Comparison of ENCODE assay signal across 16 cellular contexts in the genomic region with DNA sequence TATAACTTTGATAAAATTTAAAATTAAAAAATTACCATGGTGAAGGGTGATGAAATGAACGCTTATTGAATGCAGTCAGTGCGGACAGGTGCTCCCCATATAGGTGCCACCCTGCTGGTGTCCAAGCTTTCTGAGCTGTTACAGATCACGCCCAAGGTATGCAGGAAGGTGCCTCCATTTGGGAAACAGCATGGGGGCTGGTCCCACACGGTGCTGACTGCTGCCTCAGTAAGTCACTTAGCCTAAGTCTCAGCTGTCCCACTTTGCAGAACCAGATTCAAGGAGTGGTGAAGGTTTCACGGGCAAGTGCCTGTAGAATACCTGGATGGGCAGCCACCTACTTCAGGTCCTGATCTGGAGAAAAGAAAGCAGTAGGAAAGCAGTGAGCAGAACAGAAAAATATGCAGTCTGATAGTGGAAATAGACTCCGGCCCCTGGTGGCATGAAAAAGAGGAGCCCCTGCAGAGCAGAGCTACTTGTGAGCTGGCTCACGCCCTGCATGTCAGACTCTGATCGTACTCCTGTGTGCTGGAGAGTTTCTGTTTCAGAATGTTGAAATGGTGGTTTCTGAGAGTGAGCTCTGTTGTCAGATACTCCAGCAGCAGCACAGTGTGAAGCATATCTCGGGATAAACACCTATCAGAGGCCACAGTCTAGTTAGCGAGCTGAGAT. TPM values are rescaled to one million over a fixed set of nuclear protein-coding genes. Genes with fewer than 3 reads are reported as not detected.
DNase-seq lines count a peak whose midpoint lies in the region; ATAC-seq, FAIRE-seq and TF ChIP-seq lines count a peak whose summit lies in the region.
"Had no signal": no experiment of that assay in that cellular context is flagged by ENCODE, and none has a peak within 500 bp of the region (broad histone marks: within the 10 kb centered on the region; RNA-seq: fewer than 3 reads in every experiment).

No MANE protein-coding gene starts in this region.

- WGBS in K562 (ENCODE audit: insufficient coverage, low coverage, missing lambda C conversion rate), result 37% methylated on average over 10 of the region's 10 CpGs
- WGBS in transverse colon (ENCODE audit: low coverage in 1 of 2), 2 donors, result 60 to 72% methylated on average over 6 to 10 of the region's 10 CpGs

- CTCF ChIA-PET in K562 (lab: Yijun Ruan, JAX; ENCODE audit: low intra/inter-chr PET ratio), result no interaction called here

- H3K27ac ChIP-seq in K562 (ENCODE audit: extremely low read depth, low read depth, low read length) (no peak overlapping the region), transverse colon (no peak overlapping the region)
- H3K27ac ChIP-seq: BLaER1, SJCRH30 had no signal

- H3K36me3 Mint-ChIP-seq in stimulated activated effector memory CD8-positive, alpha-beta T cell treated with anti-CD3 and anti-CD28 coated beads, Interleukin-12 subunit alpha, Interleukin-12 subunit beta, amount 100 ng/mL, for 72 hours, result no peaks in the 10 kb centered on the region
- H3K36me3 Mint-ChIP-seq: brain; stimulated activated memory B cell treated with anti-CD40 and anti-IgM and Interleukin-4, amounts not matched to agents 10 μg/mL and 1 μg/mL and 100 μg/mL, for 72 hours had no signal

- in situ Hi-C loops in K562 (cut with MboI), result no loop called here
- in situ Hi-C loops in transverse colon (cut with MboI; ENCODE audit: low pct_ligation_motif_present in 1 of 4, low pct_unique_long_range_greater_than_20kb in 1 of 4, low sequenced_read_pairs in 3 of 4), result no loop called here

- peak overlapping the region; percentile 14 to 69; a peak in 2 of 4 replicates for H3K9ac ChIP-seq in K562 (ENCODE audit: insufficient read depth in 1 of 2, low read depth in 2 of 2, low read length in 2 of 2)
- H3K9ac ChIP-seq: BLaER1 had no signal

- POLR2A ChIA-PET in K562 (lab: Yijun Ruan, JAX), result interaction anchor here (0.5 to 1.0 kb wide), 2 partner anchors 78 to 269 kb away, joined by 3 to 5 read pairs; no protein-coding TSS in a partner anchor

- H3K79me2 ChIP-seq in K562 (ENCODE audit: control insufficient read depth, insufficient read depth, low read length), result no peaks in the 10 kb centered on the region

- peaks cover 0 to 22% of the 10 kb centered on the region in 2 experiments; a peak in 4 of 5 replicates for H3K4me1 ChIP-seq in K562 (replicated peaks in 1 of 2; ENCODE audit: control insufficient read depth in 2 of 2, insufficient read depth in 2 of 2, low read length in 2 of 2)
- H3K4me1 ChIP-seq in transverse colon, result no peaks in the 10 kb centered on the region
- H3K4me1 ChIP-seq: BLaER1 had no signal

- no peaks in the 10 kb centered on the region for H3K27me3 ChIP-seq in K562 (ENCODE audit: control insufficient read depth in 2 of 2, insufficient read depth in 2 of 2, low read length in 2 of 2)
- H3K27me3 ChIP-seq in transverse colon, result no peaks in the 10 kb centered on the region
- H3K27me3 ChIP-seq: BLaER1, SJCRH30 had no signal

- TF ChIP-seq CTCF in K562 (IDR thresholded peaks at IDR 0.05 in 2 of 3, conservative IDR thresholded peaks at IDR 0.05 in 1 of 3; ENCODE audit: insufficient read depth in 2 of 3, low read depth in 1 of 3, low read length in 3 of 3) (no peak), transverse colon (IDR thresholded peaks at IDR 0.05) (no peak)

- FAIRE-seq in K562 (lab: Jason Lieb, UNC), result no peak

- peak overlapping the region; percentile 55 for H3K4me2 ChIP-seq in K562 (ENCODE audit: insufficient read depth, low read length)
- H3K4me2 ChIP-seq: BLaER1 had no signal

- no peak for TF ChIP-seq EP300 in K562 (IDR thresholded peaks at IDR 0.05; ENCODE audit: low read length)
- TF ChIP-seq EP300 in transverse colon (IDR thresholded peaks at IDR 0.05; ENCODE audit: low read depth), result no peak

- no peaks in the 10 kb centered on the region for H3K9me1 ChIP-seq in K562 (ENCODE audit: control insufficient read depth, insufficient read depth, low read length)

- H3K4me3 ChIP-seq in K562 (no peak overlapping the region), transverse colon (no peak overlapping the region)
- H3K4me3 ChIP-seq: BLaER1, SJCRH30 had no signal

- no peak for TF ChIP-seq RAD21 in K562 (CRISPR knock-in tag; conservative IDR thresholded peaks at IDR 0.05 in 1 of 2, IDR thresholded peaks at IDR 0.05 in 1 of 2)

- H3K36me3 ChIP-seq in K562 (ENCODE audit: control insufficient read depth, insufficient read depth, low read length) (no peaks in the 10 kb centered on the region), transverse colon (no peaks in the 10 kb centered on the region)
- H3K36me3 ChIP-seq: BLaER1, SJCRH30 had no signal

- intact Hi-C loops in K562 (cut with micrococcal nuclease), result no loop called here
- intact Hi-C loops in transverse colon (cut with DNase I; ENCODE audit: low total_unique reads), result no loop called here

- H3K4me3 Mint-ChIP-seq in stimulated activated effector memory CD8-positive, alpha-beta T cell treated with anti-CD3 and anti-CD28 coated beads, Interleukin-12 subunit alpha, Interleukin-12 subunit beta, amount 100 ng/mL, for 72 hours, result peak overlapping the region; percentile 29
- H3K4me3 Mint-ChIP-seq: brain; IgD-negative memory B cell; stimulated activated memory B cell treated with anti-CD40 and anti-IgM and Interleukin-4, amounts not matched to agents 10 μg/mL and 1 μg/mL and 100 μg/mL, for 72 hours had no signal

- H3K27ac Mint-ChIP-seq in stimulated activated effector memory CD8-positive, alpha-beta T cell treated with anti-CD3 and anti-CD28 coated beads, Interleukin-12 subunit alpha, Interleukin-12 subunit beta, amount 100 ng/mL, for 72 hours, result peak overlapping the region; percentile 81

- peaks cover 17% of the 10 kb centered on the region for H3K4me1 Mint-ChIP-seq in stimulated activated effector memory CD8-positive, alpha-beta T cell treated with anti-CD3 and anti-CD28 coated beads, Interleukin-12 subunit alpha, Interleukin-12 subunit beta, amount 100 ng/mL, for 72 hours

- peak overlapping the region; percentile 80 for H2AFZ ChIP-seq in K562 (ENCODE audit: low read depth, low read length)

- peak; percentile 57 for ATAC-seq in HG03354 (IDR thresholded peaks at IDR 0.05; ENCODE audit: poor library complexity, severe bottlenecking, unreplicated experiment)
- peak; percentile 55 for ATAC-seq in K562
- peak; percentile 83 for ATAC-seq in stimulated activated effector memory CD8-positive, alpha-beta T cell treated with anti-CD3 and anti-CD28 coated beads, Interleukin-12 subunit alpha, Interleukin-12 subunit beta, amount 100 ng/mL, for 72 hours
- ATAC-seq in HG03039 (IDR thresholded peaks at IDR 0.05; ENCODE audit: unreplicated experiment), result no peak
- ATAC-seq: naive thymus-derived CD4-positive, alpha-beta T cell; stimulated activated memory B cell treated with anti-CD40 and anti-IgM and Interleukin-4, amounts not matched to agents 10 μg/mL and 1 μg/mL and 100 μg/mL, for 72 hours had no signal

- H4K20me1 ChIP-seq in K562 (replicated peaks; ENCODE audit: control insufficient read depth, insufficient read depth, low read length), result no peaks in the 10 kb centered on the region
- H4K20me1 ChIP-seq: BLaER1 had no signal

- BruUV-seq in K562 (replicated peaks; lab: Mats Ljungman, UMichigan), result no TSS peak

- TF ChIP-seq POLR2A in K562 (conservative IDR thresholded peaks at IDR 0.05), result no peak
- TF ChIP-seq POLR2A in transverse colon (IDR thresholded peaks at IDR 0.05), result no peak

- H3K9me3 ChIP-seq in K562 (replicated peaks; ENCODE audit: control insufficient read depth, insufficient read depth, low read depth, low read length) (no peaks in the 10 kb centered on the region), transverse colon (no peaks in the 10 kb centered on the region)
- H3K9me3 ChIP-seq: BLaER1, SJCRH30 had no signal

- no peaks in the 10 kb centered on the region for H3K9me3 Mint-ChIP-seq in stimulated activated effector memory CD8-positive, alpha-beta T cell treated with anti-CD3 and anti-CD28 coated beads, Interleukin-12 subunit alpha, Interleukin-12 subunit beta, amount 100 ng/mL, for 72 hours
- H3K9me3 Mint-ChIP-seq: brain; stimulated activated memory B cell treated with anti-CD40 and anti-IgM and Interleukin-4, amounts not matched to agents 10 μg/mL and 1 μg/mL and 100 μg/mL, for 72 hours had no signal

- DNase-seq in activated effector memory CD4-positive, alpha-beta T cell treated with anti-CD3 and anti-CD28 coated beads, Interleukin-2, amount 50 U/mL, for 16 hours, result peak; percentile 28
- DNase-seq in activated effector memory CD4-positive, alpha-beta T cell treated with Interleukin-2 at 50 U/mL for 16 hours, result no peak
- no peak for DNase-seq in K562 (ENCODE audit: extremely low read depth in 1 of 4, low spot score in 3 of 4)
- DNase-seq in stimulated activated effector memory CD8-positive, alpha-beta T cell treated with anti-CD3 and anti-CD28 coated beads, Interleukin-12 subunit alpha, Interleukin-12 subunit beta, amount 100 ng/mL, for 72 hours (ENCODE audit: low spot score in 2 of 2), result peak in 1 of 2 donors; percentile 51
- DNase-seq in NCI-H1092 (lab: John Stamatoyannopoulos, UW), result no peak
- no peak for DNase-seq in transverse colon
- DNase-seq: naive thymus-derived CD4-positive, alpha-beta T cell; NCI-H2227 treated with DMSO at 0.1 percent for 48 hours; SJCRH30 had no signal

RNA-seq across cellular contexts. Expression of gene ADORA2A, which starts 33.2 kb away (rescaled TPM):
- 4.8 and 9.2 TPM in 2 replicates for total RNA-seq in K562 (2011; cell fraction: chromatin; rRNA removed; ENCODE audit: low replicate concordance)
- total RNA-seq in K562 (2011; cell fraction: nucleolus; rRNA removed), result 3.6 and 5.2 TPM in 2 replicates
- 5.9 and 6.1 TPM in 2 replicates for total RNA-seq in K562 (2011; cell fraction: nucleoplasm; rRNA removed)
- 0.61 and 2.1 TPM in 2 replicates for total RNA-seq in K562 (2014; rRNA removed)
- total RNA-seq in K562 (2014; rRNA removed; fragmentation: Illumina TruSeq; extraction: Trizol), result 0.15 and 0.29 TPM in 2 replicates
- 0.53 and 0.80 TPM in 2 replicates for total RNA-seq in K562 (2015; rRNA removed; fragmentation: Illumina TruSeq; extraction: Trizol)
- total RNA-seq in K562 (2021), result 0.66 and 0.98 TPM in 2 replicates
- 0.49 and 1.2 TPM in 2 replicates for polyA plus RNA-seq in K562 (2011; rRNA removed)
- polyA plus RNA-seq in K562 (2011; cell fraction: cytosol; rRNA removed), result 2.1 and 2.8 TPM in 2 replicates
- 3.2 and 3.4 TPM in 2 replicates for polyA plus RNA-seq in K562 (2011; cell fraction: nucleus; rRNA removed)
- polyA plus RNA-seq in K562 (2012), result 0.90 and 2.1 TPM in 2 replicates
- 0.58 and 0.65 TPM in 2 replicates for polyA plus RNA-seq in K562 (2014; fragmentation: Illumina TruSeq; extraction: Trizol)
- not detected for polyA plus RNA-seq in K562 (2014; fragmentation: Nextera tagmentation; extraction: Ambion mirVana)
- 0.54 and 1.2 TPM in 2 replicates for polyA plus RNA-seq in K562 (2014; rRNA removed)
- 1.3 and 2.9 TPM in 2 replicates for polyA minus RNA-seq in K562 (2011; rRNA and poly(A)+ RNA removed)
- polyA minus RNA-seq in K562 (2011; cell fraction: cytosol; rRNA and poly(A)+ RNA removed), result 2.2 TPM in 1 of 2 replicates, not detected in the other
- polyA minus RNA-seq in K562 (2011; cell fraction: nucleus; rRNA and poly(A)+ RNA removed), result 1.5 and 3.7 TPM in 2 replicates
- total RNA-seq in transverse colon, result 1 to 10 TPM in 3 of 4 donors, not detected in 1; 3.0 to 6.2 (median 3.0) TPM
- total RNA-seq: epithelial cell of proximal tubule had no signal

RNA-seq across cellular contexts. Expression of gene UPB1, which starts 34.6 kb away (rescaled TPM):
- total RNA-seq in K562 (2011; cell fraction: chromatin; rRNA removed; ENCODE audit: low replicate concordance), result 0.16 TPM in 1 of 2 replicates, not detected in the other
- not detected in 2 replicates for total RNA-seq in K562 (2011; cell fraction: nucleolus; rRNA removed)
- total RNA-seq in K562 (2011; cell fraction: nucleoplasm; rRNA removed), result not detected in 2 replicates
- total RNA-seq in K562 (2014; rRNA removed) (0.69 TPM in 1 of 2 replicates, not detected in the other), K562 (2014; rRNA removed; fragmentation: Illumina TruSeq; extraction: Trizol) (not detected in 2 replicates), K562 (2015; rRNA removed; fragmentation: Illumina TruSeq; extraction: Trizol) (0.11 TPM in 1 of 2 replicates, not detected in the other), K562 (2021) (0.07 TPM in 1 of 2 replicates, not detected in the other), transverse colon (under 1 TPM in 1 of 4 donors, not detected in 3; 0.32 TPM)
- polyA plus RNA-seq in K562 (2011; rRNA removed) (0.04 TPM in 1 of 2 replicates, not detected in the other), K562 (2014; fragmentation: Illumina TruSeq; extraction: Trizol) (not detected in 2 replicates), K562 (2014; fragmentation: Nextera tagmentation; extraction: Ambion mirVana) (under 1 TPM in 1 of 2 experiments, not detected in 1; 0.06 TPM), K562 (2014; rRNA removed) (not detected in 2 replicates)
- not detected in 2 replicates for polyA plus RNA-seq in K562 (2011; cell fraction: cytosol; rRNA removed)
- polyA plus RNA-seq in K562 (2011; cell fraction: nucleus; rRNA removed), result 0.06 TPM in 1 of 2 replicates, not detected in the other
- polyA plus RNA-seq in K562 (2012), result 0.08 and 0.21 TPM in 2 replicates
- polyA minus RNA-seq in K562 (2011; rRNA and poly(A)+ RNA removed), result not detected in 2 replicates
- polyA minus RNA-seq in K562 (2011; cell fraction: cytosol; rRNA and poly(A)+ RNA removed), result not detected in 2 replicates
- not detected in 2 replicates for polyA minus RNA-seq in K562 (2011; cell fraction: nucleus; rRNA and poly(A)+ RNA removed)
- total RNA-seq: epithelial cell of proximal tubule had no signal
- polyA plus RNA-seq: IgD-negative memory B cell had no signal
